Comparison of ENCODE assay signal across 38 cellular contexts in the genomic region with DNA sequence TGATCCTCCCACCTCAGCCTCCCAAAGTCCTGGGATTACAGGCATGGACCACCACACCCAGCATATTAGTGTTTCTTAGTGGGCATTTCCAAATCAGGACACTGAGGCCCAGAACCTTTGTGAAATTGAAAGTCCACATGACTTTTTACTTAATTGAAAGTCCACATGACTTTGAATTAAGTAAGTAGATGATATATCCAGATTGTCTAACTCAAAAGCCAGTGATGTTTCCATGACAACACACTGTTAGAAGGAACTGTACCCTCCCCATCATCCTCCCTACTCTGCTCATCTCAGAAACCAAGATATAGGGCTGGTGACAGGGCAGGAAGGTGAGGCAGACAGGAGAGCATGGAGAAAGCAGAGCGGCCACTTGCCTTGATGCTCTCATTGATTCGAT. TPM values are rescaled to one million over a fixed set of nuclear protein-coding genes. Genes with fewer than 3 reads are reported as not detected.
"Had no signal": no experiment of that assay in that cellular context is flagged by ENCODE, and none has a peak within 500 bp of the region (broad histone marks: within the 10 kb centered on the region; RNA-seq: fewer than 3 reads in every experiment).

No MANE protein-coding gene starts in this region.

- DNase-seq: Kasumi-1, MG63, MM.1S, MV-4-11, NCI-H1048, NCI-H1092, NCI-H1092 treated with DMSO at 0.1 percent for 48 hours, NCI-H1105, NCI-H1105 treated with DMSO at 0.1 percent for 48 hours, NCI-H1417, NCI-H1417 treated with DMSO at 0.1 percent for 48 hours, NCI-H1436, NCI-H1436 treated with DMSO at 0.1 percent for 48 hours, NCI-H146, NCI-H1694, NCI-H1694 treated with DMSO at 0.1 percent for 48 hours, NCI-H187, NCI-H187 treated with DMSO at 0.1 percent for 48 hours, NCI-H1930, NCI-H2029, NCI-H2029 treated with DMSO at 0.1 percent for 48 hours, NCI-H2081, NCI-H2081 treated with DMSO at 0.1 percent for 48 hours, NCI-H2107, NCI-H2171, NCI-H2171 treated with DMSO at 0.1 percent for 48 hours, NCI-H2227 treated with DMSO at 0.1 percent for 48 hours, NCI-H226, NCI-H345, NCI-H446, NCI-H446 treated with DMSO at 0.1 percent for 48 hours, NCI-H510A, NCI-H510A treated with DMSO at 0.1 percent for 48 hours, NCI-H524, NCI-H524 treated with DMSO at 0.1 percent for 48 hours had no signal

- H3K9me3 ChIP-seq: MG63 had no signal

- H3K27me3 ChIP-seq: MG63 had no signal

- H3K4me3 ChIP-seq: MG63 had no signal

- H3K36me3 ChIP-seq: MG63 had no signal

RNA-seq across cellular contexts. Expression of a gene that starts 7.2 kb away (rescaled TPM):
- total RNA-seq: M059J, NCI-H460 had no signal

RNA-seq across cellular contexts. Expression of a gene that starts 26.4 kb away (rescaled TPM):
- total RNA-seq: M059J, MCF 10A, NCI-H460 had no signal
